Comparison of ENCODE assay signal across 17 cellular contexts in the genomic region with DNA sequence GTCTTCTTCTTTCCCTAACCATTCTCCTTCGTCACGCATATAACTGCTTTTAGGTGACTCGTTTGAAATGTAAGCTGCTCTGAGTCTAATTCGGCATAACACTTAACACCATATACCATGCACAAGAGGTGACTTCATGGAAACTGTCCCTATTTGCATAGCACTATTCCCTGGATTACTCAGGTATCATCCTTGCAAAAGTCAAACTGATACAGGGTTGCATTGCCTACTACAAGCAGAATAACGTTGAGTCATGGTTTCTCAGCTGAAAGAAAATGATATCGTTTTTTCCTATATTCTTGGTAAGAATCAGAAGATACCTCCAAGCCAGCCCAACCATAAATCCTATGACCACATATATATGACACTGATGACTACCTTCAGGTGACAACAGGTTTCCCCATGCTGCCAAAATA.
A peak's percentile ranks its signal among the peaks of the same experiment; 100 is the strongest.
DNase-seq lines count a peak whose midpoint lies in the region; ATAC-seq lines count a peak whose summit lies in the region.
"Had no signal": no experiment of that assay in that cellular context is flagged by ENCODE, and none has a peak within 500 bp of the region (broad histone marks: within the 10 kb centered on the region; RNA-seq: fewer than 3 reads in every experiment).

No MANE protein-coding gene starts in this region.

- H3K36me3 Mint-ChIP-seq in activated T-cell treated with anti-CD3 and anti-CD28 coated beads, Interleukin-2, amount 50 U/mL, for 4 hours (ENCODE audit: insufficient read depth), result peaks cover 14% of the 10 kb centered on the region
- H3K36me3 Mint-ChIP-seq in T-helper 2 cell treated with Interferon-gamma antibody and Interleukin-4, amounts not matched to agents 5 μg/mL and 100 μg/mL, for 36 hours (ENCODE audit: low read depth), result peaks cover 15% of the 10 kb centered on the region
- peaks cover 26% of the 10 kb centered on the region for H3K36me3 Mint-ChIP-seq in stimulated activated memory B cell treated with anti-CD40 and anti-IgM and Interleukin-4, amounts not matched to agents 10 μg/mL and 1 μg/mL and 100 μg/mL, for 72 hours

- H3K27ac Mint-ChIP-seq in T-helper 2 cell treated with Interferon-gamma antibody and Interleukin-4, amounts not matched to agents 5 μg/mL and 100 μg/mL, for 36 hours, result no peak overlapping the region
- peak overlapping the region; percentile 57 for H3K27ac Mint-ChIP-seq in stimulated activated memory B cell treated with anti-CD40 and anti-IgM and Interleukin-4, amounts not matched to agents 10 μg/mL and 1 μg/mL and 100 μg/mL, for 72 hours

- peaks cover 36% of the 10 kb centered on the region for H3K4me1 Mint-ChIP-seq in activated T-cell treated with anti-CD3 and anti-CD28 coated beads, Interleukin-2, amount 50 U/mL, for 4 hours (ENCODE audit: low read depth)
- H3K4me1 Mint-ChIP-seq in T-helper 2 cell treated with Interferon-gamma antibody and Interleukin-4, amounts not matched to agents 5 μg/mL and 100 μg/mL, for 36 hours (ENCODE audit: low read depth), result peaks cover 26% of the 10 kb centered on the region
- peaks cover 39% of the 10 kb centered on the region for H3K4me1 Mint-ChIP-seq in stimulated activated memory B cell treated with anti-CD40 and anti-IgM and Interleukin-4, amounts not matched to agents 10 μg/mL and 1 μg/mL and 100 μg/mL, for 72 hours
- H3K4me1 Mint-ChIP-seq: neural crest cell had no signal

- no peak overlapping the region for H3K4me3 Mint-ChIP-seq in activated T-cell treated with anti-CD3 and anti-CD28 coated beads, Interleukin-2, amount 50 U/mL, for 4 hours
- no peak overlapping the region for H3K4me3 Mint-ChIP-seq in T-helper 2 cell treated with Interferon-gamma antibody and Interleukin-4, amounts not matched to agents 5 μg/mL and 100 μg/mL, for 36 hours
- H3K4me3 Mint-ChIP-seq in stimulated activated memory B cell treated with anti-CD40 and anti-IgM and Interleukin-4, amounts not matched to agents 10 μg/mL and 1 μg/mL and 100 μg/mL, for 72 hours, result no peak overlapping the region
- H3K4me3 Mint-ChIP-seq: neural crest cell; T-helper 1 cell treated with Interleukin-12 subunit alpha and Interleukin-12 subunit beta and Interleukin-4 antibody, amounts not matched to agents 30 μg/mL and 1 μg/mL, for 36 hours had no signal

- H3K27me3 Mint-ChIP-seq in activated T-cell treated with anti-CD3 and anti-CD28 coated beads, Interleukin-2, amount 50 U/mL, for 4 hours (ENCODE audit: low read depth), result no peaks in the 10 kb centered on the region
- H3K27me3 Mint-ChIP-seq in T-helper 2 cell treated with Interferon-gamma antibody and Interleukin-4, amounts not matched to agents 5 μg/mL and 100 μg/mL, for 36 hours (ENCODE audit: low read depth), result no peaks in the 10 kb centered on the region
- H3K27me3 Mint-ChIP-seq in stimulated activated memory B cell treated with anti-CD40 and anti-IgM and Interleukin-4, amounts not matched to agents 10 μg/mL and 1 μg/mL and 100 μg/mL, for 72 hours, result no peaks in the 10 kb centered on the region

- DNase-seq in activated T-cell treated with anti-CD3 and anti-CD28 coated beads, Interleukin-2, amount 50 U/mL, for 4 hours, result no peak
- DNase-seq in activated T-cell treated with anti-CD3 and anti-CD28 coated beads, Interleukin-2, amount 50 U/mL, for 48 hours, result no peak
- DNase-seq in T-helper 2 cell treated with Interferon-gamma antibody and Interleukin-4, amounts not matched to agents 5 μg/mL and 100 μg/mL, for 36 hours (ENCODE audit: low spot score), result peak; percentile 49
- DNase-seq in HUDEP-2 (lab: John Stamatoyannopoulos, UW; ENCODE audit: unreplicated experiment in 76 of 76) (no peak), inferior parietal cortex (ENCODE audit: extremely low spot score) (no peak)
- no peak for DNase-seq in activated CD4-positive, CD25-positive, alpha-beta regulatory T cell (lab: John Stamatoyannopoulos, UW)
- DNase-seq: DMS153; Kasumi-1; NCI-H1092; NCI-H69; stimulated activated CD4-positive, alpha-beta T cell treated with anti-CD3 and anti-CD28 coated beads, Interleukin-4, amount 100 ng/mL, for 1 hour; WERI-Rb-1 had no signal

- no peaks in the 10 kb centered on the region for H3K9me3 Mint-ChIP-seq in activated T-cell treated with anti-CD3 and anti-CD28 coated beads, Interleukin-2, amount 50 U/mL, for 4 hours
- no peaks in the 10 kb centered on the region for H3K9me3 Mint-ChIP-seq in T-helper 2 cell treated with Interferon-gamma antibody and Interleukin-4, amounts not matched to agents 5 μg/mL and 100 μg/mL, for 36 hours
- peaks cover 2% of the 10 kb centered on the region for H3K9me3 Mint-ChIP-seq in stimulated activated memory B cell treated with anti-CD40 and anti-IgM and Interleukin-4, amounts not matched to agents 10 μg/mL and 1 μg/mL and 100 μg/mL, for 72 hours
- H3K9me3 Mint-ChIP-seq: neural crest cell; T-helper 1 cell treated with Interleukin-12 subunit alpha and Interleukin-12 subunit beta and Interleukin-4 antibody, amounts not matched to agents 30 μg/mL and 1 μg/mL, for 36 hours had no signal

- ATAC-seq in activated T-cell treated with anti-CD3 and anti-CD28 coated beads, Interleukin-2, amount 50 U/mL, for 4 hours, result peak; percentile 93 to 94
- ATAC-seq in GM18520 (IDR thresholded peaks at IDR 0.05; ENCODE audit: unreplicated experiment), result peak; percentile 51
- ATAC-seq in stimulated activated memory B cell treated with anti-CD40 and anti-IgM and Interleukin-4, amounts not matched to agents 10 μg/mL and 1 μg/mL and 100 μg/mL, for 72 hours, result peak; percentile 34
- ATAC-seq: left lobe of liver had no signal

Comparison
In these comparisons a context has a peak if more than half of its experiments do, and no peak if none do; other contexts are left out.
1. ATAC-seq: peak in every context shown above with its lines; median percentile 94 in activated T-cell treated with anti-CD3 and anti-CD28 coated beads, Interleukin-2, amount 50 U/mL, for 4 hours; 51 in GM18520; 34 in stimulated activated memory B cell treated with anti-CD40 and anti-IgM and Interleukin-4, amounts not matched to agents 10 μg/mL and 1 μg/mL and 100 μg/mL, for 72 hours.